In genomic region chr4:30720656-30721352, GRCh38 we compare ENCODE assay signal across 9 cellular contexts. TPM values are rescaled to one million over a fixed set of nuclear protein-coding genes. Genes with fewer than 3 reads are reported as not detected.
A peak's percentile ranks its signal among the peaks of the same experiment; 100 is the strongest.
DNase-seq lines count a peak whose midpoint lies in the region; ATAC-seq and TF ChIP-seq lines count a peak whose summit lies in the region.
"Had no signal": no experiment of that assay in that cellular context is flagged by ENCODE, and none has a peak within 500 bp of the region (broad histone marks: within the 10 kb centered on the region; RNA-seq: fewer than 3 reads in every experiment).

No MANE protein-coding gene starts in this region.

- 0% methylated on average over 12 of the region's 51 CpGs; no CpG with 5 or more reads in 1 of the 2 experiments for WGBS in IMR-90 (ENCODE audit: extremely low coverage in 2 of 2, insufficient read length in 1 of 2), 2 experiments

- H4K5ac ChIP-seq in IMR-90 (ENCODE audit: low read depth, low read length), result no peak overlapping the region

- peaks cover 4 to 23% of the 10 kb centered on the region in 2 experiments for H3K79me1 ChIP-seq in IMR-90 (ENCODE audit: low read depth in 1 of 2, low read length in 2 of 2)

- no peak overlapping the region for H4K8ac ChIP-seq in IMR-90 (ENCODE audit: low read depth in 2 of 2, low read length in 2 of 2)

- H3K56ac ChIP-seq in IMR-90 (ENCODE audit: extremely low read depth, insufficient read depth, low read length), result peak overlapping the region; percentile 51

- H3K9me1 ChIP-seq in IMR-90 (ENCODE audit: insufficient read depth, low read length), result 0 out of 2 replicates have a peak, but pooled peaks cover 5% of the 10 kb centered on the region

- H2BK5ac ChIP-seq in IMR-90 (ENCODE audit: low read depth, low read length, poor library complexity, severe bottlenecking), result peak overlapping the region; percentile 68

- TF ChIP-seq POLR2A in IMR-90 (IDR thresholded peaks at IDR 0.05; ENCODE audit: low read depth, low read length), result no peak

- peak overlapping the region in 10 of 11 experiments; percentile 25 to 59 (median 46); a peak in 12 of 22 replicates for H3K9ac ChIP-seq in BLaER1 treated with 17β-estradiol and CSF1 and Interleukin-3, amounts not matched to agents 10 nM and 100 nM
- H3K9ac ChIP-seq in IMR-90 (ENCODE audit: low read depth, low read length), result peak overlapping the region; percentile 53

- peak overlapping the region; percentile 70 for H3K14ac ChIP-seq in IMR-90 (replicated peaks; ENCODE audit: low read depth, low read length)

- H3K4ac ChIP-seq in IMR-90 (ENCODE audit: low read depth, low read length), result peak overlapping the region; percentile 19; the same call in 1 of the 2 replicates

- TF ChIP-seq RAD21 in IMR-90 (IDR thresholded peaks at IDR 0.05; ENCODE audit: low read length), result 0 out of 2 replicates have a peak, but pooled peaks have one; percentile 11

- H2AFZ ChIP-seq in IMR-90 (replicated peaks; ENCODE audit: low read length, poor library complexity), result peak overlapping the region; percentile 93

- in situ Hi-C loops in IMR-90 (cut with MboI; ENCODE audit: low sequenced_read_pairs), result no loop called here

- peaks cover 40 to 52% (median 46%) of the 10 kb centered on the region in 11 experiments for H3K27me3 ChIP-seq in BLaER1 treated with 17β-estradiol and CSF1 and Interleukin-3, amounts not matched to agents 10 nM and 100 nM
- H3K27me3 ChIP-seq in IMR-90 (ENCODE audit: control insufficient read depth, insufficient read depth, low read length), result no peaks in the 10 kb centered on the region; the same call in 1 of the 2 replicates

- peak overlapping the region; percentile 91 to 100 (median 98) for H3K4me2 ChIP-seq in BLaER1 treated with 17β-estradiol and CSF1 and Interleukin-3, amounts not matched to agents 10 nM and 100 nM
- H3K4me2 ChIP-seq in IMR-90 (ENCODE audit: low read depth, low read length), result peak overlapping the region; percentile 87

- H3K23ac ChIP-seq in IMR-90 (ENCODE audit: low read depth, low read length), result peak overlapping the region; percentile 71; the same call in 1 of the 2 replicates

- H3K9me3 Mint-ChIP-seq in brain, result peaks cover 0 to 3% (median 0%) of the 10 kb centered on the region in 5 experiments

- peaks cover 14 to 32% (median 28%) of the 10 kb centered on the region in 10 experiments for H3K4me1 ChIP-seq in BLaER1 treated with 17β-estradiol and CSF1 and Interleukin-3, amounts not matched to agents 10 nM and 100 nM
- H3K4me1 ChIP-seq in IMR-90 (ENCODE audit: control insufficient read depth, insufficient read depth, low read length), result peaks cover 2% of the 10 kb centered on the region; the same call in 1 of the 2 replicates

- peaks cover 34% of the 10 kb centered on the region for H3K4me1 Mint-ChIP-seq in brain

- H2BK120ac ChIP-seq in IMR-90 (ENCODE audit: low read depth, low read length), result peak overlapping the region; percentile 35; the same call in 1 of the 2 replicates

- peak overlapping the region; percentile 60 to 74 (median 66) for H3K4me3 ChIP-seq in BLaER1 treated with 17β-estradiol and CSF1 and Interleukin-3, amounts not matched to agents 10 nM and 100 nM
- H3K4me3 ChIP-seq in IMR-90 (ENCODE audit: insufficient read depth, low read depth, low read length), result peak overlapping the region; percentile 78
- peak overlapping the region; percentile 42 to 64 (median 50) for H3K4me3 ChIP-seq in skin epidermis

- peaks cover 36% of the 10 kb centered on the region for H3K27me3 Mint-ChIP-seq in brain

- POLR2A ChIA-PET in IMR-90 (lab: Charles Lee; ENCODE audit: unreplicated experiment), result no interaction called here

- CTCF ChIA-PET in IMR-90 (lab: Yijun Ruan, JAX), result interaction anchor here (0.9 to 1.0 kb wide), 2 partner anchors 15 to 138 kb away, joined by 3 read pairs; no protein-coding TSS in a partner anchor

- H3K27ac ChIP-seq in BLaER1 treated with 17β-estradiol and CSF1 and Interleukin-3, amounts not matched to agents 10 nM and 100 nM, result no peak overlapping the region
- H3K27ac ChIP-seq in IMR-90 (ENCODE audit: insufficient read depth, low read length) (peak overlapping the region; percentile 30), skin epidermis (peak overlapping the region in 18 of 21 experiments; percentile 8 to 81 (median 58))
- H3K27ac ChIP-seq: HL-60 had no signal

- no TSS peak for BruUV-seq in IMR-90 (replicated peaks; lab: Mats Ljungman, UMichigan)

- peaks cover 7 to 22% (median 19%) of the 10 kb centered on the region in 11 experiments; a peak in 18 of 22 replicates for H3K9me3 ChIP-seq in BLaER1 treated with 17β-estradiol and CSF1 and Interleukin-3, amounts not matched to agents 10 nM and 100 nM (replicated peaks in 1 of 11)
- no peaks in the 10 kb centered on the region for H3K9me3 ChIP-seq in IMR-90 (ENCODE audit: control insufficient read depth, insufficient read depth, low read length)

- H2BK15ac ChIP-seq in IMR-90 (ENCODE audit: low read depth, low read length), result no peak overlapping the region

- H2AK5ac ChIP-seq in IMR-90 (ENCODE audit: low read depth, low read length), result no peak overlapping the region

- H3K27ac Mint-ChIP-seq in brain, result peak overlapping the region; percentile 77 to 99 (median 93)

- H3K36me3 ChIP-seq in BLaER1 treated with 17β-estradiol and CSF1 and Interleukin-3, amounts not matched to agents 10 nM and 100 nM, result no peaks in the 10 kb centered on the region
- H3K36me3 ChIP-seq in IMR-90 (ENCODE audit: control insufficient read depth, insufficient read depth, low read length), result no peaks in the 10 kb centered on the region

- peak overlapping the region; percentile 79 for H2AK9ac ChIP-seq in IMR-90 (replicated peaks; ENCODE audit: low read depth, low read length, poor library complexity)

- TF ChIP-seq CTCF in IMR-90 (conservative IDR thresholded peaks at IDR 0.05; ENCODE audit: low read depth, low read length) (no peak), brain (conservative IDR thresholded peaks at IDR 0.05) (no peak)

- H4K20me1 ChIP-seq in BLaER1 treated with 17β-estradiol and CSF1 and Interleukin-3, amounts not matched to agents 10 nM and 100 nM, result peaks cover 0 to 15% (median 6%) of the 10 kb centered on the region in 11 experiments; a peak in 8 of 22 replicates
- peaks cover 13% of the 10 kb centered on the region; the same call in 1 of the 2 replicates for H4K20me1 ChIP-seq in IMR-90 (ENCODE audit: insufficient read depth, low read length)

- dilution Hi-C loops in IMR-90 (cut with HindIII; ENCODE audit: low sequenced_read_pairs, unreplicated experiment), result no loop called here

- DNase-seq in IMR-90, result peak; percentile 61
- DNase-seq in iPS-NIHi11 (ENCODE audit: low spot score), result peak; percentile 19

- H3K36me3 Mint-ChIP-seq in brain, result peaks cover 24% of the 10 kb centered on the region

- no peak overlapping the region; the same call in 1 of the 2 replicates for H4K91ac ChIP-seq in IMR-90 (ENCODE audit: insufficient read depth, low read depth, low read length)

- no peak overlapping the region for H2BK20ac ChIP-seq in IMR-90 (ENCODE audit: low read depth, low read length)

- intact Hi-C loops in IMR-90 (cut with micrococcal nuclease), result loop anchor here (5.0 kb wide), 3 partner anchors 36 to 226 kb away; no protein-coding TSS in a partner anchor

- H3K18ac ChIP-seq in IMR-90 (ENCODE audit: low read depth, low read length), result no peak overlapping the region

- ATAC-seq in IMR-90 (ENCODE audit: low read depth) (peak; percentile 7), HG02571 (IDR thresholded peaks at IDR 0.05; ENCODE audit: unreplicated experiment) (no peak), HG02885 (IDR thresholded peaks at IDR 0.05; ENCODE audit: poor library complexity, unreplicated experiment) (no peak), GM19455 (IDR thresholded peaks at IDR 0.05; ENCODE audit: unreplicated experiment) (no peak)

- peak overlapping the region; percentile 87 to 98 (median 93) for H3K4me3 Mint-ChIP-seq in brain

TF ChIP-seq in IMR-90, 13 proteins besides CTCF, POLR2A, EP300 and RAD21:
- TF ChIP-seq MAZ (IDR thresholded peaks at IDR 0.05; ENCODE audit: borderline replicate concordance, low read depth, low read length) (0 out of 2 replicates have a peak, but pooled peaks have one; percentile 4), CEBPB (IDR thresholded peaks at IDR 0.05; ENCODE audit: low read depth, low read length) (no peak), MXI1 (IDR thresholded peaks at IDR 0.05; ENCODE audit: borderline replicate concordance, low read depth, low read length) (peak; percentile 22; the same call in 1 of the 2 replicates)

RNA-seq across cellular contexts. Expression of gene PCDH7, which starts 0.6 kb away (rescaled TPM):
- total RNA-seq in IMR-90 (2012; rRNA removed), result 42.8 and 44.1 TPM in 2 replicates
- polyA plus RNA-seq in IMR-90 (2012; rRNA removed), result 26.5 and 27.8 TPM in 2 replicates
- polyA plus RNA-seq in IMR-90 (2012; cell fraction: cytosol; rRNA removed), result 11.3 and 18.3 TPM in 2 replicates
- polyA plus RNA-seq in IMR-90 (2012; cell fraction: nucleus; rRNA removed; ENCODE audit: low replicate concordance), result 12.4 and 13.8 TPM in 2 replicates
- 1.7 TPM for polyA plus RNA-seq in brain (ENCODE audit: insufficient read depth, low read depth, low replicate concordance)

Comparison
In these comparisons a context has a peak if more than half of its experiments do, and no peak if none do; other contexts are left out.
1. H3K27ac ChIP-seq: peak in IMR-90 (single experiment) and skin epidermis (18 of 21); none in BLaER1 treated with 17β-estradiol and CSF1 and Interleukin-3, amounts not matched to agents 10 nM and 100 nM (0 of 11).
2. Peak in every context shown above with its lines, with median percentiles within 50 percentile points of each other: H3K4me3 ChIP-seq.